25 cellular contexts compared by ENCODE assay signal in the genomic region with DNA sequence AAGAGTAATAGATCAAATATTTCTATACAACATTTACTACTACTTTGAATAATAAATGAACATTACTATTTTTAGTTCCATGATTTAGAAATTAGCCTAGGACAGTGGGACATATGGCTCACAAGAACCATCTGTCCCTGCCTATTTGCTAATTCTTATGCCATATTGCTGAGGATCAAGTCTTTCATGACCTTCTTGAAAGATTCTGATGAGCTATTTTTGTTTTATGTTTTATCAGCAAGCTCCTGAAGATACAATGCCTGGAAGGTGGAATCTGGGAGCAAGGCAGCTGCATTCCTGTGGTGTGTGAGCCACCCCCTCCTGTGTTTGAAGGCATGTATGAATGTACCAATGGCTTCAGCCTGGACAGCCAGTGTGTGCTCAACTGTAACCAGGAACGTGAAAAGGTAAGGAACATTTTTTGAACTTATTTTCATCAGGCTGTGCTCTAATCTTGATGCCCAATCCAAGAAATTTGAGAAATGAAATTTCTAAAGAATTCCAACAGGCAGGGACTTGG.
DNase-seq lines count a peak whose midpoint lies in the region; ATAC-seq and TF ChIP-seq lines count a peak whose summit lies in the region.
"Had no signal": no experiment of that assay in that cellular context is flagged by ENCODE, and none has a peak within 500 bp of the region (broad histone marks: within the 10 kb centered on the region; RNA-seq: fewer than 3 reads in every experiment).

No MANE protein-coding gene starts in this region.

- TF ChIP-seq CTCF in astrocyte of the cerebellum (IDR thresholded peaks at IDR 0.05; ENCODE audit: low read depth, low read length, missing control alignments) (no peak), gastrocnemius medialis (IDR thresholded peaks at IDR 0.05 in 4 of 5, conservative IDR thresholded peaks at IDR 0.05 in 1 of 5) (no peak), adrenal gland (IDR thresholded peaks at IDR 0.05) (no peak)

- H3K9me3 ChIP-seq in gastrocnemius medialis (no peaks in the 10 kb centered on the region), adrenal gland (replicated peaks in 1 of 3) (no peaks in the 10 kb centered on the region)
- H3K9me3 ChIP-seq: colonic mucosa, gastroesophageal sphincter, sigmoid colon, SK-N-SH, upper lobe of right lung had no signal

- 48 to 76% (median 67%) methylated on average over 1 of the region's 1 CpG for WGBS in adrenal gland, 4 donors

- no peaks in the 10 kb centered on the region for H3K36me3 ChIP-seq in gastrocnemius medialis
- no peaks in the 10 kb centered on the region for H3K36me3 ChIP-seq in adrenal gland (replicated peaks in 1 of 2)
- H3K36me3 ChIP-seq: colonic mucosa, gastroesophageal sphincter, sigmoid colon, upper lobe of right lung had no signal

- ATAC-seq in gastrocnemius medialis (no peak), GM18868 (IDR thresholded peaks at IDR 0.05; ENCODE audit: unreplicated experiment) (no peak)
- ATAC-seq: gastroesophageal sphincter; stimulated activated naive CD8-positive, alpha-beta T cell treated with anti-CD3 and anti-CD28 coated beads, Interleukin-15, amount 100 ng/mL, for 72 hours; upper lobe of right lung had no signal

- H3K4me3 ChIP-seq in astrocyte of the cerebellum (ENCODE audit: low read depth, low read length) (no peak overlapping the region), gastrocnemius medialis (no peak overlapping the region), adrenal gland (no peak overlapping the region)
- H3K4me3 ChIP-seq: colonic mucosa, gastroesophageal sphincter, sigmoid colon, upper lobe of right lung had no signal

- TF ChIP-seq POLR2A in gastrocnemius medialis (IDR thresholded peaks at IDR 0.05) (no peak), adrenal gland (IDR thresholded peaks at IDR 0.05) (no peak)

- in situ Hi-C loops in astrocyte of the cerebellum (cut with HindIII; ENCODE audit: low sequenced_read_pairs) (no loop called here), gastrocnemius medialis (cut with MboI; ENCODE audit: low sequenced_read_pairs in 4 of 4) (no loop called here)

- H3K27me3 ChIP-seq in gastrocnemius medialis (no peaks in the 10 kb centered on the region), adrenal gland (no peaks in the 10 kb centered on the region)
- H3K27me3 ChIP-seq: colonic mucosa, sigmoid colon, upper lobe of right lung had no signal

- H3K27ac ChIP-seq in gastrocnemius medialis (no peak overlapping the region), adrenal gland (no peak overlapping the region)
- H3K27ac ChIP-seq: colonic mucosa, gastroesophageal sphincter, KMS-11, sigmoid colon, upper lobe of right lung had no signal

- DNase-seq in AG20443 (ENCODE audit: low spot score) (peak; percentile 65), HCEC 1CT (peak; percentile 26), astrocyte of the cerebellum (ENCODE audit: low read depth) (peak; percentile 19), kidney glomerular epithelial cell (lab: John Stamatoyannopoulos, UW) (peak; percentile 90), NCI-H1105 treated with DMSO at 0.1 percent for 48 hours (lab: John Stamatoyannopoulos, UW) (no peak), gastrocnemius medialis (no peak), adrenal gland (no peak)
- DNase-seq: activated CD4-positive, alpha-beta T cell treated with anti-CD3 and anti-CD28 coated beads for 48 hours; activated gamma-delta T cell; amniotic stem cell; CD8-positive, alpha-beta memory T cell; colonic mucosa; NCI-H1092; NCI-H2107; NCI-H774; nucleus accumbens; sigmoid colon; SK-N-SH; stimulated activated CD4-positive, alpha-beta T cell treated with anti-CD3 and anti-CD28 coated beads, Interleukin-2, amount 100 ng/mL, for 24 hours; stimulated activated naive CD8-positive, alpha-beta T cell treated with anti-CD3 and anti-CD28 coated beads, Interleukin-15, amount 100 ng/mL, for 72 hours; T-helper 9 cell; upper lobe of right lung had no signal

- H3K4me1 ChIP-seq in gastrocnemius medialis (peaks cover 0 to 7% of the 10 kb centered on the region in 2 donors), adrenal gland (replicated peaks in 1 of 2) (no peaks in the 10 kb centered on the region)
- H3K4me1 ChIP-seq: colonic mucosa, upper lobe of right lung had no signal

- intact Hi-C loops in gastrocnemius medialis (cut with DNase I; ENCODE audit: low total_unique reads): no loop called here
- intact Hi-C loops in adrenal gland (cut with DNase I): no loop called here

Comparison
In these comparisons a context has a peak if more than half of its experiments do, and no peak if none do; other contexts are left out.
1. DNase-seq: peak in AG20443 (single experiment), HCEC 1CT (single experiment), astrocyte of the cerebellum (single experiment) and kidney glomerular epithelial cell (single experiment); none in NCI-H1105 treated with DMSO at 0.1 percent for 48 hours (single experiment), gastrocnemius medialis (0 of 2) and adrenal gland (0 of 7).